Comparison of ENCODE assay signal across 12 cellular contexts in genomic region chrX:13357925-13358324, GRCh38. TPM values are rescaled to one million over a fixed set of nuclear protein-coding genes. Genes with fewer than 3 reads are reported as not detected.
DNase-seq lines count a peak whose midpoint lies in the region; ATAC-seq and TF ChIP-seq lines count a peak whose summit lies in the region.
"Had no signal": no experiment of that assay in that cellular context is flagged by ENCODE, and none has a peak within 500 bp of the region (broad histone marks: within the 10 kb centered on the region; RNA-seq: fewer than 3 reads in every experiment).

No MANE protein-coding gene starts in this region.

- H3K36me3 ChIP-seq in brain microvascular endothelial cell (replicated peaks) (no peaks in the 10 kb centered on the region), suprapubic skin (no peaks in the 10 kb centered on the region)

- WGBS in suprapubic skin, result 33% methylated on average over 1 of the region's 1 CpG

- peaks cover 5% of the 10 kb centered on the region for H3K4me1 ChIP-seq in suprapubic skin

- no peaks in the 10 kb centered on the region for H3K27me3 ChIP-seq in brain microvascular endothelial cell (replicated peaks)
- no peaks in the 10 kb centered on the region for H3K27me3 ChIP-seq in suprapubic skin

- in situ Hi-C loops in brain microvascular endothelial cell (cut with HindIII; ENCODE audit: low pct_ligation_motif_present, low sequenced_read_pairs), result no loop called here

- TF ChIP-seq POLR2A in suprapubic skin (IDR thresholded peaks at IDR 0.05), result no peak

- H3K4me3 ChIP-seq in brain microvascular endothelial cell (ENCODE audit: low read depth, low read length) (no peak overlapping the region), suprapubic skin (no peak overlapping the region)

- no peak for TF ChIP-seq EP300 in suprapubic skin (IDR thresholded peaks at IDR 0.05)

- DNase-seq in COR-L47 (lab: John Stamatoyannopoulos, UW), result peak; percentile 44
- peak; percentile 6 for DNase-seq in NCI-H2107 (lab: John Stamatoyannopoulos, UW)
- DNase-seq in brain microvascular endothelial cell, result peak; percentile 47
- peak; percentile 4 for DNase-seq in medulla oblongata (ENCODE audit: extremely low spot score)
- no peak for DNase-seq in suprapubic skin (ENCODE audit: low spot score in 2 of 2)
- no peak for DNase-seq in HT-29 (ENCODE audit: low spot score)
- DNase-seq: activated T-cell treated with anti-CD3 and anti-CD28 coated beads, Interleukin-2, amount 50 U/mL, for 72 hours; CD8-positive, alpha-beta memory T cell; hippocampal formation; naive thymus-derived CD4-positive, alpha-beta T cell had no signal

- no peak for TF ChIP-seq CTCF in brain microvascular endothelial cell (IDR thresholded peaks at IDR 0.05; ENCODE audit: low read depth, low read length, missing control alignments)
- no peak for TF ChIP-seq CTCF in suprapubic skin (IDR thresholded peaks at IDR 0.05)

- no peaks in the 10 kb centered on the region for H3K9me3 ChIP-seq in suprapubic skin

- peak overlapping the region; percentile 39 for H3K27ac ChIP-seq in brain microvascular endothelial cell
- H3K27ac ChIP-seq in suprapubic skin, result no peak overlapping the region

- ATAC-seq in GM21528 (IDR thresholded peaks at IDR 0.05; ENCODE audit: low FRiP score, unreplicated experiment) (no peak), GM19351 (IDR thresholded peaks at IDR 0.05; ENCODE audit: unreplicated experiment) (no peak)
- ATAC-seq: activated T-cell treated with anti-CD3 and anti-CD28 coated beads, Interleukin-2, amount 50 U/mL, for 72 hours; naive thymus-derived CD4-positive, alpha-beta T cell had no signal

RNA-seq across cellular contexts. Expression of gene ATXN3L, which starts 38.1 kb away (rescaled TPM):
- total RNA-seq in suprapubic skin, result not detected
- total RNA-seq in HT-29 (2014; rRNA removed; shearing (Covaris generic)), result not detected in 2 replicates
- total RNA-seq: activated T-cell treated with anti-CD3 and anti-CD28 coated beads, Interleukin-2, amount 50 U/mL, for 72 hours; CD8-positive, alpha-beta memory T cell; naive thymus-derived CD4-positive, alpha-beta T cell had no signal

Comparison
In these comparisons a context has a peak if more than half of its experiments do, and no peak if none do; other contexts are left out.
1. DNase-seq: peak in COR-L47 (single experiment), NCI-H2107 (single experiment), brain microvascular endothelial cell (single experiment) and medulla oblongata (single experiment); none in suprapubic skin (0 of 2) and HT-29 (single experiment).